8 cellular contexts compared by ENCODE assay signal in the genomic region with DNA sequence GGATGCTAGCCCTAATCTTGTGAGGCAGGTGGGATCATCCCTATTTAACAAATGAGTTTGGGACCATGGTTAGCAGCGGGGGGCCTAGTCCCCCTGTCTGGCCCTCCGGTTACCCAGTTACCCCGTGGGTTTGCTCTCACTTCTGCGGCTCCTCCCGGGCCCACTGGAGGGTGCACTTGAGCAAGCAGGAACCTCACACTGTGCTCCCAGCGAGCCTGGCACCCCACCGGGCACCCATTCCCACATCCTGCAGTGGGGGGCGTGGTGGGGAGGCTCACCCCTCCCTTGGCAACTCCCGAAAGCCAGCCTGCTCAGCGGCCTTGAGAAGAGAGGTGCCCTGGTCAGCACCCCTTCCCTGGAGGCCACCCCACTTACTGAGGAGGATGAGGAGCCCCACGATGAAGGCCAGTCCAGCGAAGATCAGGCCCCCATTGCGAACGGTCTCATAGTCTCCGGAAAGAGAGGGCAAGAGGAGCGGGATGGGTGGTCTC. TPM values are rescaled to one million over a fixed set of nuclear protein-coding genes. Genes with fewer than 3 reads are reported as not detected.
A peak's percentile ranks its signal among the peaks of the same experiment; 100 is the strongest.
DNase-seq lines count a peak whose midpoint lies in the region; ATAC-seq and TF ChIP-seq lines count a peak whose summit lies in the region.

No MANE protein-coding gene starts in this region.

- no peaks in the 10 kb centered on the region for H3K9me3 Mint-ChIP-seq in CD4-positive, CD25-positive, alpha-beta regulatory T cell
- H3K9me3 Mint-ChIP-seq in HFFc6, result no peaks in the 10 kb centered on the region
- H3K9me3 Mint-ChIP-seq in endodermal cell, result no peaks in the 10 kb centered on the region

- no peak overlapping the region for H3K4me3 ChIP-seq in CD4-positive, CD25-positive, alpha-beta regulatory T cell (ENCODE audit: low read depth, low read length)
- no peak overlapping the region for H3K4me3 ChIP-seq in endodermal cell (ENCODE audit: low read length)

- H3K9ac ChIP-seq in endodermal cell (ENCODE audit: extremely low read depth, low read length, poor library complexity, severe bottlenecking), result no peak overlapping the region

- H3K4me1 ChIP-seq in CD4-positive, CD25-positive, alpha-beta regulatory T cell (ENCODE audit: control insufficient read depth, insufficient read depth, low read length, poor library complexity, severe bottlenecking), result peaks cover 43% of the 10 kb centered on the region
- H3K4me1 ChIP-seq in endodermal cell (ENCODE audit: control insufficient read depth, insufficient read depth, low read length), result peaks cover 7% of the 10 kb centered on the region

- no peaks in the 10 kb centered on the region for H3K36me3 Mint-ChIP-seq in CD4-positive, CD25-positive, alpha-beta regulatory T cell
- no peaks in the 10 kb centered on the region for H3K36me3 Mint-ChIP-seq in HFFc6 (ENCODE audit: low read depth)
- H3K36me3 Mint-ChIP-seq in endodermal cell (ENCODE audit: low read depth), result no peaks in the 10 kb centered on the region

- TF ChIP-seq CTCF in HFFc6 (IDR thresholded peaks at IDR 0.05), result peak; percentile 68
- TF ChIP-seq CTCF in endodermal cell (conservative IDR thresholded peaks at IDR 0.05), result peak; percentile 81

- DNase-seq in CD4-positive, CD25-positive, alpha-beta regulatory T cell, result peak in 2 of 3 donors; percentile 42 to 44
- no peak for DNase-seq in HFFc6
- peak; percentile 47 to 58 for DNase-seq in activated CD4-positive, alpha-beta T cell treated with anti-CD3 and anti-CD28 coated beads for 4 hours
- DNase-seq in endodermal cell, result peak; percentile 87
- DNase-seq in posterior cingulate gyrus, result peak in 9 of 10 donors; percentile 45 to 94 (median 57)

- no peak for ATAC-seq in CD4-positive, CD25-positive, alpha-beta regulatory T cell (ENCODE audit: low read depth in 2 of 2)
- no peak for ATAC-seq in GM19035 (IDR thresholded peaks at IDR 0.05; ENCODE audit: unreplicated experiment)
- no peak for ATAC-seq in HG03025 (IDR thresholded peaks at IDR 0.05; ENCODE audit: low FRiP score, unreplicated experiment)
- ATAC-seq in HG03442 (IDR thresholded peaks at IDR 0.05; ENCODE audit: unreplicated experiment), result no peak

- no peaks in the 10 kb centered on the region for H3K27me3 ChIP-seq in CD4-positive, CD25-positive, alpha-beta regulatory T cell (ENCODE audit: control insufficient read depth, insufficient read depth, low read length)
- H3K27me3 ChIP-seq in endodermal cell (ENCODE audit: control insufficient read depth, insufficient read depth, low read length, poor library complexity, severe bottlenecking), result no peaks in the 10 kb centered on the region

- intact Hi-C loops in posterior cingulate gyrus (cut with DNase I), result loop anchor here (1.0 kb wide), 1 partner anchor 125 kb away; no protein-coding TSS in a partner anchor

- peaks cover 11 to 68% (median 24%) of the 10 kb centered on the region in 4 donors for H3K4me1 Mint-ChIP-seq in CD4-positive, CD25-positive, alpha-beta regulatory T cell
- H3K4me1 Mint-ChIP-seq in HFFc6 (ENCODE audit: low read depth) (peaks cover 14% of the 10 kb centered on the region; the same call in 1 of the 2 replicates), endodermal cell (peaks cover 52% of the 10 kb centered on the region)

- 70% methylated on average over 4 to 16 of the region's 16 CpGs for WGBS in endodermal cell (ENCODE audit: insufficient coverage in 1 of 2, insufficient read length in 1 of 2), 2 experiments

- no peaks in the 10 kb centered on the region for H3K27me3 Mint-ChIP-seq in CD4-positive, CD25-positive, alpha-beta regulatory T cell
- H3K27me3 Mint-ChIP-seq in HFFc6 (ENCODE audit: insufficient read depth), result peaks cover 17% of the 10 kb centered on the region
- H3K27me3 Mint-ChIP-seq in endodermal cell (ENCODE audit: insufficient read depth), result peaks cover 9% of the 10 kb centered on the region

- no peaks in the 10 kb centered on the region for H3K36me3 ChIP-seq in CD4-positive, CD25-positive, alpha-beta regulatory T cell (ENCODE audit: control insufficient read depth, insufficient read depth, low read length)
- no peaks in the 10 kb centered on the region for H3K36me3 ChIP-seq in endodermal cell (ENCODE audit: control insufficient read depth, insufficient read depth, low read length)

- peak overlapping the region; percentile 67 for H3K27ac ChIP-seq in CD4-positive, CD25-positive, alpha-beta regulatory T cell (ENCODE audit: insufficient read depth, low read length, poor library complexity, severe bottlenecking)
- H3K27ac ChIP-seq in endodermal cell (ENCODE audit: low read depth, low read length), result no peak overlapping the region

- H3K4me3 Mint-ChIP-seq in CD4-positive, CD25-positive, alpha-beta regulatory T cell, result peak overlapping the region in 1 of 4 donors; percentile 47
- H3K4me3 Mint-ChIP-seq in HFFc6 (no peak overlapping the region), endodermal cell (no peak overlapping the region)

- H3K27ac Mint-ChIP-seq in CD4-positive, CD25-positive, alpha-beta regulatory T cell, result peak overlapping the region in 2 of 3 donors; percentile 35 to 48
- no peak overlapping the region for H3K27ac Mint-ChIP-seq in HFFc6
- no peak overlapping the region for H3K27ac Mint-ChIP-seq in endodermal cell

- H3K9me3 ChIP-seq in CD4-positive, CD25-positive, alpha-beta regulatory T cell (ENCODE audit: control insufficient read depth in 2 of 2, low read length in 2 of 2), result no peaks in the 10 kb centered on the region
- no peaks in the 10 kb centered on the region for H3K9me3 ChIP-seq in endodermal cell (ENCODE audit: control insufficient read depth, low read length)

RNA-seq across cellular contexts. Expression of a gene that starts 2.5 kb away (rescaled TPM):
- 4.0 TPM for total RNA-seq in CD4-positive, CD25-positive, alpha-beta regulatory T cell
- 10 to 100 TPM; 35.5 to 88.9 (median 72.3) TPM for polyA plus RNA-seq in CD4-positive, CD25-positive, alpha-beta regulatory T cell
- under 1 TPM in 1 of 6 experiments, not detected in 5; 0.40 TPM for total RNA-seq in HFFc6 (2021; fragmentation: NEBNext Ultra II Directional; extraction: Animal tissue kit (Norgen Biotek cat#: 25700))
- total RNA-seq in endodermal cell, result 1 to 10 TPM; 3.0 TPM
- 1.0 TPM for polyA plus RNA-seq in endodermal cell (2013, experiment 1 of 2)
- 1.3 TPM for polyA plus RNA-seq in endodermal cell (2013, experiment 2 of 2)

RNA-seq across cellular contexts. Expression of a gene that starts 25.1 kb away (rescaled TPM):
- 1.6 TPM for total RNA-seq in CD4-positive, CD25-positive, alpha-beta regulatory T cell
- under 1 TPM in 3 of 4 donors, not detected in 1; 0.08 to 0.34 (median 0.25) TPM for polyA plus RNA-seq in CD4-positive, CD25-positive, alpha-beta regulatory T cell
- not detected for total RNA-seq in HFFc6 (2021; fragmentation: NEBNext Ultra II Directional; extraction: Animal tissue kit (Norgen Biotek cat#: 25700))
- total RNA-seq in endodermal cell, result 10 to 100 TPM in 1 of 2 donors, 1 to 10 TPM in 1; 5.6 to 10.9 TPM
- 1.4 TPM for polyA plus RNA-seq in endodermal cell (2013, experiment 1 of 2)
- polyA plus RNA-seq in endodermal cell (2013, experiment 2 of 2), result 0.50 TPM

RNA-seq across cellular contexts. Expression of a gene that starts 54.4 kb away (rescaled TPM):
- total RNA-seq in CD4-positive, CD25-positive, alpha-beta regulatory T cell, result not detected
- polyA plus RNA-seq in CD4-positive, CD25-positive, alpha-beta regulatory T cell, result not detected
- total RNA-seq in HFFc6 (2021; fragmentation: NEBNext Ultra II Directional; extraction: Animal tissue kit (Norgen Biotek cat#: 25700)), result not detected
- 10 to 100 TPM; 54.1 to 61.8 TPM for total RNA-seq in endodermal cell
- polyA plus RNA-seq in endodermal cell (2013, experiment 1 of 2), result 197 TPM
- polyA plus RNA-seq in endodermal cell (2013, experiment 2 of 2), result 184 TPM

Comparison
In these comparisons a context has a peak if more than half of its experiments do, and no peak if none do; other contexts are left out.
1. H3K27ac Mint-ChIP-seq: peak in CD4-positive, CD25-positive, alpha-beta regulatory T cell (2 of 3); none in HFFc6 (single experiment) and endodermal cell (single experiment).
2. RNA of a gene that starts 54.4 kb away (total RNA-seq): 54.1 to 61.8 TPM in endodermal cell; not detected in CD4-positive, CD25-positive, alpha-beta regulatory T cell (single experiment) and not detected in HFFc6; every median in the first group is over 10 times any median in the second.